Comparison of ENCODE assay signal across 6 cellular contexts in genomic region chr14:75846694-75847093, GRCh38.
DNase-seq lines count a peak whose midpoint lies in the region; FAIRE-seq and TF ChIP-seq lines count a peak whose summit lies in the region.
"Not testable (repeated sequence)": the region's sequence is repeated elsewhere in the genome, so short reads cannot be mapped to it uniquely, and the experiment has no call there.

No MANE protein-coding gene starts in this region.

- H3K27me3 Mint-ChIP-seq in osteocyte (ENCODE audit: unreplicated experiment), result not testable (repeated sequence)

- DNase-seq in EH (ENCODE audit: low read depth), result peak; percentile 87
- peak; percentile 46 for DNase-seq in M059J (ENCODE audit: low read depth)
- DNase-seq in bronchial epithelial cell (ENCODE audit: low read depth), result peak; percentile 34
- peak; percentile 64 for DNase-seq in epithelial cell of esophagus (ENCODE audit: low read depth)
- peak; percentile 32 for DNase-seq in fibroblast of the aortic adventitia (ENCODE audit: low read depth)
- not testable (repeated sequence) for DNase-seq in osteocyte (ENCODE audit: extremely low spot score, unreplicated experiment)

- H3K9me3 Mint-ChIP-seq in osteocyte (ENCODE audit: unreplicated experiment), result not testable (repeated sequence)

- not testable (repeated sequence) for H3K36me3 ChIP-seq in bronchial epithelial cell (ENCODE audit: control insufficient read depth, insufficient read depth, low read length)

- H3K4me3 ChIP-seq in bronchial epithelial cell (ENCODE audit: low read depth, low read length); epithelial cell of esophagus (ENCODE audit: low read length); fibroblast of the aortic adventitia (ENCODE audit: low read depth, low read length): not testable (repeated sequence)

- H3K4me3 Mint-ChIP-seq in osteocyte (ENCODE audit: unreplicated experiment), result not testable (repeated sequence)

- H3K27me3 ChIP-seq in bronchial epithelial cell (ENCODE audit: control insufficient read depth, insufficient read depth, low read length), result not testable (repeated sequence)

- H3K36me3 Mint-ChIP-seq in osteocyte (ENCODE audit: unreplicated experiment), result not testable (repeated sequence)

- peak overlapping the region; percentile 91 for H3K27ac Mint-ChIP-seq in osteocyte (ENCODE audit: unreplicated experiment)

- not testable (repeated sequence) for TF ChIP-seq CTCF in bronchial epithelial cell (IDR thresholded peaks at IDR 0.05; ENCODE audit: insufficient read depth, low read length, severe bottlenecking); epithelial cell of esophagus (IDR thresholded peaks at IDR 0.05; ENCODE audit: insufficient read depth, low read depth, low read length, missing control alignments); fibroblast of the aortic adventitia (IDR thresholded peaks at IDR 0.05; ENCODE audit: insufficient read depth, low read length); osteocyte (IDR thresholded peaks at IDR 0.05)

- FAIRE-seq in bronchial epithelial cell (lab: Jason Lieb, UNC), result not testable (repeated sequence)

- H3K4me1 Mint-ChIP-seq in osteocyte (ENCODE audit: unreplicated experiment), result peaks cover 57% of the 10 kb centered on the region
